Comparison of ENCODE assay signal across 8 cellular contexts in genomic region chr1:162497723-162498441, GRCh38. TPM values are rescaled to one million over a fixed set of nuclear protein-coding genes. Genes with fewer than 3 reads are reported as not detected.
DNase-seq lines count a peak whose midpoint lies in the region; ATAC-seq and TF ChIP-seq lines count a peak whose summit lies in the region.

Gene UHMK1 (plus strand): TSS chr1:162497818. CDS start chr1:162498001, 183 bp downstream.

- DNase-seq in AG09319 (ENCODE audit: extremely low read depth, low read depth) (peak; percentile 73), NCI-H345 treated with DMSO at 0.1 percent for 48 hours (lab: John Stamatoyannopoulos, UW; ENCODE audit: unreplicated experiment) (peak; percentile 86), caudate nucleus (lab: John Stamatoyannopoulos, UW) (peak in 60 of 61 donors; percentile 56 to 94 (median 84)), inferior parietal cortex (ENCODE audit: extremely low spot score) (peak; percentile 92), spleen (peak; percentile 95)
- peak; percentile 62 to 80 (median 74) for DNase-seq in activated CD4-positive, CD25-positive, alpha-beta regulatory T cell (lab: John Stamatoyannopoulos, UW)

- H3K27me3 ChIP-seq in spleen (replicated peaks in 1 of 7) = no peaks in the 10 kb centered on the region

- WGBS in spleen, 5 donors = 0 to 1% (median 0%) methylated on average over 41 to 61 of the region's 61 CpGs

- intact Hi-C loops in spleen (cut with DNase I; ENCODE audit: low total_unique reads) = no loop called here

- H3K27ac ChIP-seq in caudate nucleus (ENCODE audit: low read depth, low read length) (peak within 1 kb of the TSS; percentile 84), spleen (peak within 1 kb of the TSS; percentile 96 to 98 (median 97))

- peaks cover 0 to 32% (median 27%) of the 10 kb centered on the region in 6 donors for H3K36me3 ChIP-seq in spleen

- peak within 1 kb of the TSS; percentile 83 to 99 (median 94) for H3K4me3 ChIP-seq in spleen

- peak in 2 of 3 donors; percentile 8 to 23 for TF ChIP-seq POLR2A in spleen (IDR thresholded peaks at IDR 0.05)

- TF ChIP-seq CTCF in AG09319 (IDR thresholded peaks at IDR 0.05; ENCODE audit: low read depth, low read length) (no peak), spleen (IDR thresholded peaks at IDR 0.05 in 8 of 11, conservative IDR thresholded peaks at IDR 0.05 in 3 of 11) (peak in 1 of 11 experiments; percentile 0)

- no peaks in the 10 kb centered on the region for H3K9me3 ChIP-seq in spleen

- peak; percentile 96 for ATAC-seq in GM19035 (IDR thresholded peaks at IDR 0.05; ENCODE audit: unreplicated experiment)
- ATAC-seq in HG03342 (IDR thresholded peaks at IDR 0.05; ENCODE audit: unreplicated experiment) = peak; percentile 93

- peaks cover 16 to 55% (median 42%) of the 10 kb centered on the region in 6 donors for H3K4me1 ChIP-seq in spleen

RNA-seq across cellular contexts. Expression of gene UHMK1, which starts in this region (rescaled TPM):
- total RNA-seq in spleen = 10 to 100 TPM; 54.0 to 77.6 (median 65.5) TPM
- polyA plus RNA-seq in spleen = 10 to 100 TPM; 14.8 to 23.8 (median 17.3) TPM

Comparison
In these comparisons a context has a peak if more than half of its experiments do, and no peak if none do; other contexts are left out.
1. Peak in every context shown above with its lines: DNase-seq, ATAC-seq, H3K4me3 ChIP-seq and H3K27ac ChIP-seq.